In the genomic region with DNA sequence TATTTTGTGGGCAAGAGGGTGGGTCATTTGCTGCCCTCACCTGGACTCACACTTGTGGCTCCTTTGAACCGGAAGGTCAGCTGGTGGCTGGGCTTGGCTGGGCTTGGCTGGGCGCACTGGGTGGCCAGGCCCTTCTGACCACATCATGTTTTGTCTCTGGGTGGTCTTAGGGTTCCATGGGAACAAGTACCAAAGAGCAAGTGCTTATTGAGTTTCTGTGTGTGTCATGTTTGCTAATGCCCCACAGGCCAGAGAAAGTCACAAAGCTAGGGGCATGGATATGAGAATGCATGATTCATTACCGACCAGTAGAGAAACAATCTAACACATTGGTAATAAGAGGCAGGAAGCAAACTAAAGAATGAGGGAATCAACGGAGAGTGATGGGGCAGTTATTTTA, we compare ENCODE assay signal across 31 cellular contexts.
"Had no signal": no experiment of that assay in that cellular context is flagged by ENCODE, and none has a peak within 500 bp of the region (broad histone marks: within the 10 kb centered on the region; RNA-seq: fewer than 3 reads in every experiment).

No MANE protein-coding gene starts in this region.

- DNase-seq: activated CD4-positive, alpha-beta T cell treated with anti-CD3 and anti-CD28 coated beads, Interleukin-2, amount 10 ng/mL, durations not matched to agents 24 days and 14 days; activated CD4-positive, alpha-beta T cell treated with anti-CD3 and anti-CD28 coated beads, Interleukin-2, amount 50 U/mL, for 4 hours; activated CD8-positive, alpha-beta T cell treated with anti-CD3 and anti-CD28 coated beads for 36 hours; activated effector memory CD4-positive, alpha-beta T cell treated with anti-CD3 and anti-CD28 coated beads, Interleukin-2, amount 50 U/mL, for 16 hours; activated naive CD4-positive, alpha-beta T cell treated with Interleukin-2 at 50 U/mL for 16 hours; activated T-cell treated with anti-CD3 and anti-CD28 coated beads, Interleukin-2, amount 50 U/mL, for 1 hour; activated T-cell treated with anti-CD3 and anti-CD28 coated beads, Interleukin-2, amount 50 U/mL, for 72 hours; adrenal gland; body of pancreas; caudate nucleus; colonic mucosa; MM.1S; MV-4-11; NCI-H1092; NCI-H1436 treated with DMSO at 0.1 percent for 48 hours; NCI-H1694 treated with DMSO at 0.1 percent for 48 hours; NCI-H2029; NCI-H345; NCI-H510A; NCI-H526; NCI-H748 treated with DMSO at 0.1 percent for 48 hours; NK-92 treated with Interleukin-12 subunit alpha and Interleukin-12 subunit beta, amount 100 ng/mL, for 24 hours; SHP77; T-helper 1 cell; T-helper 2 cell; T-helper 9 cell; WERI-Rb-1 had no signal

- H3K4me3 Mint-ChIP-seq: activated CD4-positive, alpha-beta T cell treated with anti-CD3 and anti-CD28 coated beads, Interleukin-2, amount 10 ng/mL, durations not matched to agents 24 days and 14 days; activated CD8-positive, alpha-beta T cell treated with anti-CD3 and anti-CD28 coated beads for 36 hours; activated T-cell treated with anti-CD3 and anti-CD28 coated beads, Interleukin-2, amount 50 U/mL, for 72 hours; activated T-helper 17 cell treated with anti-CD3 and anti-CD28 coated beads, Interleukin-2, amount 50 U/mL, for 72 hours had no signal

- ATAC-seq: activated CD8-positive, alpha-beta T cell treated with anti-CD3 and anti-CD28 coated beads for 36 hours; activated naive CD4-positive, alpha-beta T cell treated with anti-CD3 and anti-CD28 coated beads, Interleukin-2, amount 50 U/mL, for 72 hours; activated T-cell treated with anti-CD3 and anti-CD28 coated beads, Interleukin-2, amount 50 U/mL, for 72 hours; activated T-helper 17 cell treated with anti-CD3 and anti-CD28 coated beads, Interleukin-2, amount 50 U/mL, for 72 hours; body of pancreas; SK-N-SH treated with all-trans-retinoic acid at 6 μM for 48 hours had no signal

- H3K27ac Mint-ChIP-seq: activated CD4-positive, alpha-beta T cell treated with anti-CD3 and anti-CD28 coated beads, Interleukin-2, amount 10 ng/mL, durations not matched to agents 24 days and 14 days; activated CD8-positive, alpha-beta T cell treated with anti-CD3 and anti-CD28 coated beads for 36 hours; activated naive CD4-positive, alpha-beta T cell treated with anti-CD3 and anti-CD28 coated beads, Interleukin-2, amount 50 U/mL, for 72 hours; activated T-cell treated with anti-CD3 and anti-CD28 coated beads, Interleukin-2, amount 50 U/mL, for 72 hours; activated T-helper 17 cell treated with anti-CD3 and anti-CD28 coated beads, Interleukin-2, amount 50 U/mL, for 72 hours had no signal

- H3K4me3 ChIP-seq: adrenal gland, body of pancreas, breast epithelium, colonic mucosa had no signal

- H3K27me3 Mint-ChIP-seq: activated CD4-positive, alpha-beta T cell treated with anti-CD3 and anti-CD28 coated beads, Interleukin-2, amount 10 ng/mL, durations not matched to agents 24 days and 14 days had no signal
